ENCODE assay signal across 1 cellular context in the genomic region with DNA sequence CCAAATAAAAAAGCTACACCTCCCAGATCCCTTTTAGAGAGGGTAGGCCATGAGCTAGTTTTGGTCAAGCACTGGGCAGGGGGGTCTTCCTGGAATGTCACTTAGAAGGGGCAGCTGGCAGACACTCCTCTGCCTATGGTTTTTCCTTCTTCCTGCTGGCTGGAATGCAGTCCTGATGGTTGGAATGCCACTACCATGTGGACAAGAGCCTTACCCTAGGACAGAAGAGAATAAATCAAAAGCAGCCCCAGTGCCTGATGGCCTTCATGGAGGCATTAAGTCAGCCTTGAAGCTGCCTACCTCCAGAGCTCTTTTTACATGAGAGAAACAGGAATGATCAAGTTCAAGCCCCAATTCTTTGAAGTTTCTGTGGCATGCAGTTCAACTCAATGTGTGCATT.
TF ChIP-seq lines count a peak whose summit lies in the region.

No MANE protein-coding gene starts in this region.

TF ChIP-seq in WTC11, 78 proteins besides CTCF, POLR2A, EP300 and RAD21 (continued from another document):
- TF ChIP-seq, protein P1, sequence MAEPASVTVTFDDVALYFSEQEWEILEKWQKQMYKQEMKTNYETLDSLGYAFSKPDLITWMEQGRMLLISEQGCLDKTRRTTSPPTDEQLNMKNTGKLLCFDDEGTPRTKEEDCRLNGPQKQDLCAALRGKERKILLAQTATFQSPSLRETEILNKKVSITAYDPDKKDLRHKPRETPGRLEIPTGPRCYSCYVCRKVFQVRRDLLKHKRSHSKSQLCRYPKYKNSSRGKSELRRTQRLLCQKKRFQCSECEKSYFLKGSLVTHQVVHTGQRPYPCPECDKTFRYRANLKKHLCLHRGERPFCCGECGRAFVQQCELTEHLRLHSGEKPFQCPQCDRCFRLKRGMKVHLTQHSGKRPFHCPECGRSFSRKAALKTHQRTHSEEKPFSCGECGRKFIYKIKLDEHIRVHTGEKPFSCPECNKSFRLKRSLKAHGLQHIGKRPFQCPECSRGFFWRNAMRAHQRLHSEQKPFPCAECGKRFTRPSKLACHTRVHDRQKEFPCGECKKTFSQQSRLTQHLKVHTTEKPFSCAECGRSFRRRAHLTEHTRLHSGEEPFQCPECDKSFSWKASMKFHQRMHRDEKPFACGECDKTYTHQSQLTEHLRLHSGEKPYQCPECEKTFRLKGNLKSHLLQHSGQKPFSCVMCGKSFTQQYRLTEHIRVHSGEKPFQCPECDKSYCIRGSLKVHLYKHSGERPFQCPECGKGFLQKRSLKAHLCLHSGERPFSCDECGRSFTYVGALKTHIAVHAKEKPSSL (CRISPR knock-in tag; conservative IDR thresholded peaks at IDR 0.05): no peak
- TF ChIP-seq, protein P2, sequence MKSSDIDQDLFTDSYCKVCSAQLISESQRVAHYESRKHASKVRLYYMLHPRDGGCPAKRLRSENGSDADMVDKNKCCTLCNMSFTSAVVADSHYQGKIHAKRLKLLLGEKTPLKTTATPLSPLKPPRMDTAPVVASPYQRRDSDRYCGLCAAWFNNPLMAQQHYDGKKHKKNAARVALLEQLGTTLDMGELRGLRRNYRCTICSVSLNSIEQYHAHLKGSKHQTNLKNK (CRISPR knock-in tag; IDR thresholded peaks at IDR 0.05): no peak
